In genomic region chr3:172134352-172134751, GRCh38 we compare ENCODE assay signal across 10 cellular contexts.
DNase-seq lines count a peak whose midpoint lies in the region; ATAC-seq, FAIRE-seq and TF ChIP-seq lines count a peak whose summit lies in the region.
"Had no signal": no experiment of that assay in that cellular context is flagged by ENCODE, and none has a peak within 500 bp of the region (broad histone marks: within the 10 kb centered on the region; RNA-seq: fewer than 3 reads in every experiment).

No MANE protein-coding gene starts in this region.

- no peak for TF ChIP-seq POLR2A in GM12892 (IDR thresholded peaks at IDR 0.05; ENCODE audit: low read depth, low read length)

- H3K9me3 ChIP-seq in MM.1S (replicated peaks; ENCODE audit: insufficient read depth, low read length) = no peaks in the 10 kb centered on the region
- no peaks in the 10 kb centered on the region for H3K9me3 ChIP-seq in naive thymus-derived CD4-positive, alpha-beta T cell (ENCODE audit: control insufficient read depth in 2 of 3, low read length in 3 of 3)

- peak overlapping the region in 1 of 10 donors; percentile 15 for H3K4me3 Mint-ChIP-seq in naive thymus-derived CD4-positive, alpha-beta T cell

- peaks cover 0 to 8% (median 0%) of the 10 kb centered on the region in 11 donors for H3K9me3 Mint-ChIP-seq in naive thymus-derived CD4-positive, alpha-beta T cell

- no peaks in the 10 kb centered on the region for H3K27me3 ChIP-seq in MM.1S (replicated peaks; ENCODE audit: insufficient read depth, low read length)
- H3K27me3 ChIP-seq in naive thymus-derived CD4-positive, alpha-beta T cell (ENCODE audit: control insufficient read depth in 2 of 2, insufficient read depth in 2 of 2, low read length in 2 of 2) = no peaks in the 10 kb centered on the region

- DNase-seq in GM12892 (ENCODE audit: insufficient read length) (no peak), MM.1S (peak; percentile 70), iris pigment epithelial cell (ENCODE audit: low read depth) (peak; percentile 48), HuH-7 (ENCODE audit: low spot score) (no peak), ureter (ENCODE audit: low spot score) (no peak), Ammon's horn (ENCODE audit: low spot score) (no peak)
- DNase-seq in naive thymus-derived CD4-positive, alpha-beta T cell = no peak
- DNase-seq: activated CD4-positive, alpha-beta T cell treated with anti-CD3 and anti-CD28 coated beads, Interleukin-2, amount 50 U/mL, for 4 hours had no signal

- intact Hi-C loops in naive thymus-derived CD4-positive, alpha-beta T cell (cut with micrococcal nuclease) = loop anchor here in 1 of 2 donors (5.0 kb wide), 1 partner anchor 47 kb away; no protein-coding TSS in a partner anchor

- peak overlapping the region in 2 of 9 donors; percentile 26 to 60 for H3K27ac Mint-ChIP-seq in naive thymus-derived CD4-positive, alpha-beta T cell

- peak; percentile 9 for FAIRE-seq in GM12892 (lab: Jason Lieb, UNC)
- FAIRE-seq: endometrium had no signal

- H3F3A ChIP-seq in MM.1S (ENCODE audit: insufficient read depth, low read length) = peaks cover 14% of the 10 kb centered on the region

- no peaks in the 10 kb centered on the region for H3K9me2 ChIP-seq in MM.1S (replicated peaks; ENCODE audit: insufficient read depth, low read length)

- H3K4me3 ChIP-seq in MM.1S (ENCODE audit: low read length) = no peak overlapping the region
- no peak overlapping the region for H3K4me3 ChIP-seq in naive thymus-derived CD4-positive, alpha-beta T cell (ENCODE audit: low read length)

- H3K4me1 Mint-ChIP-seq in naive thymus-derived CD4-positive, alpha-beta T cell = peaks cover 27 to 78% (median 68%) of the 10 kb centered on the region in 7 donors

- peaks cover 6% of the 10 kb centered on the region; the same call in 1 of the 2 replicates for H3K36me3 ChIP-seq in MM.1S (replicated peaks; ENCODE audit: insufficient read depth, low read length)
- no peaks in the 10 kb centered on the region for H3K36me3 ChIP-seq in naive thymus-derived CD4-positive, alpha-beta T cell (ENCODE audit: control insufficient read depth in 2 of 3, insufficient read depth in 3 of 3, low read length in 3 of 3)

- no peak overlapping the region for H2AFZ ChIP-seq in MM.1S (ENCODE audit: low read length)

- no peak overlapping the region for H3K9ac ChIP-seq in MM.1S (ENCODE audit: low read length)

- peak; percentile 46 for ATAC-seq in GM21723 (IDR thresholded peaks at IDR 0.05; ENCODE audit: unreplicated experiment)
- ATAC-seq in naive thymus-derived CD4-positive, alpha-beta T cell = no peak

- peaks cover 97% of the 10 kb centered on the region for H3K79me2 ChIP-seq in MM.1S (ENCODE audit: low read length)

- no peaks in the 10 kb centered on the region for H4K20me1 ChIP-seq in MM.1S (ENCODE audit: insufficient read depth, low read length)

- H3K4me1 ChIP-seq in MM.1S (ENCODE audit: low read length) = peaks cover 47% of the 10 kb centered on the region
- H3K4me1 ChIP-seq in naive thymus-derived CD4-positive, alpha-beta T cell (ENCODE audit: control insufficient read depth in 2 of 2, insufficient read depth in 2 of 2, low read length in 2 of 2) = peaks cover 8 to 49% of the 10 kb centered on the region in 2 donors

- H3K27ac ChIP-seq in MM.1S (ENCODE audit: low read length) = peak overlapping the region; percentile 10; the same call in 1 of the 2 replicates
- H3K27ac ChIP-seq in naive thymus-derived CD4-positive, alpha-beta T cell (ENCODE audit: low read depth, low read length) = no peak overlapping the region

- H3K27me3 Mint-ChIP-seq in naive thymus-derived CD4-positive, alpha-beta T cell = no peaks in the 10 kb centered on the region

- CTCF ChIA-PET in naive thymus-derived CD4-positive, alpha-beta T cell (lab: Charles Lee) = interaction anchor here (0.6 kb wide), 1 partner anchor 91 kb away, joined by 5 read pairs; no protein-coding TSS in a partner anchor

- H3K36me3 Mint-ChIP-seq in naive thymus-derived CD4-positive, alpha-beta T cell = peaks cover 0 to 38% (median 28%) of the 10 kb centered on the region in 5 donors

- H3K4me2 ChIP-seq in MM.1S (ENCODE audit: low read depth, low read length) = peak overlapping the region; percentile 45

- TF ChIP-seq CTCF in MM.1S (IDR thresholded peaks at IDR 0.05; ENCODE audit: low read length) = no peak

- POLR2A ChIA-PET in naive thymus-derived CD4-positive, alpha-beta T cell (lab: Charles Lee) = no interaction called here

Comparison
In these comparisons a context has a peak if more than half of its experiments do, and no peak if none do; other contexts are left out.
1. DNase-seq: peak in MM.1S (single experiment) and iris pigment epithelial cell (single experiment); none in GM12892 (single experiment), HuH-7 (single experiment), ureter (single experiment), Ammon's horn (single experiment) and naive thymus-derived CD4-positive, alpha-beta T cell (0 of 9).